ENCODE assay signal across 1 cellular context in genomic region chr7:101422361-101423195, GRCh38.
TF ChIP-seq lines count a peak whose summit lies in the region.

No MANE protein-coding gene starts in this region.

TF ChIP-seq in HCT116, 20 proteins besides CTCF, POLR2A, EP300 and RAD21:
- TF ChIP-seq ZBTB33 (IDR thresholded peaks at IDR 0.05; ENCODE audit: extremely low read depth, insufficient replicate concordance, low read length) (no peak), TCF7L2 (IDR thresholded peaks at IDR 0.05; ENCODE audit: borderline replicate concordance, extremely low read depth, insufficient read depth, insufficient read length) (peak; percentile 68)
